In genomic region chr10:61835069-61835908, GRCh38 we compare ENCODE assay signal across 8 cellular contexts.
DNase-seq lines count a peak whose midpoint lies in the region; ATAC-seq, FAIRE-seq and TF ChIP-seq lines count a peak whose summit lies in the region.

No MANE protein-coding gene starts in this region.

- H3K27me3 Mint-ChIP-seq in stimulated activated naive CD8-positive, alpha-beta T cell treated with anti-CD3 and anti-CD28 coated beads, Interleukin-15, Interleukin-2, amounts not matched to agents 100 ng/mL and 50 ng/mL, for 24 hours = no peaks in the 10 kb centered on the region

- FAIRE-seq in kidney (lab: Jason Lieb, UNC) = peak; percentile 60

- intact Hi-C loops in kidney (cut with DNase I) = no loop called here
- intact Hi-C loops in upper lobe of right lung (cut with DNase I) = no loop called here

- peak overlapping the region; percentile 44 to 56 for H3K27ac ChIP-seq in kidney (ENCODE audit: low read depth in 2 of 2, low read length in 2 of 2)
- H3K27ac ChIP-seq in upper lobe of right lung = peak overlapping the region; percentile 63

- peaks cover 5% of the 10 kb centered on the region for H3K9me3 ChIP-seq in adipocyte (ENCODE audit: control insufficient read depth, low read length)
- no peaks in the 10 kb centered on the region for H3K9me3 ChIP-seq in kidney (ENCODE audit: control insufficient read depth in 1 of 2, low read length in 2 of 2)
- no peaks in the 10 kb centered on the region for H3K9me3 ChIP-seq in upper lobe of right lung

- ATAC-seq in stimulated activated naive CD8-positive, alpha-beta T cell treated with anti-CD3 and anti-CD28 coated beads, Interleukin-15, Interleukin-2, amounts not matched to agents 100 U/mL and 50 U/mL, for 24 hours = no peak
- ATAC-seq in upper lobe of right lung = peak; percentile 69
- ATAC-seq in HG03378 (IDR thresholded peaks at IDR 0.05; ENCODE audit: unreplicated experiment) = no peak

- peak overlapping the region; percentile 3 for H3K27ac Mint-ChIP-seq in stimulated activated naive CD8-positive, alpha-beta T cell treated with anti-CD3 and anti-CD28 coated beads, Interleukin-15, Interleukin-2, amounts not matched to agents 100 ng/mL and 50 ng/mL, for 24 hours

- H3K4me3 ChIP-seq in adipocyte (ENCODE audit: low read length) = peak overlapping the region; percentile 59
- no peak overlapping the region for H3K4me3 ChIP-seq in kidney (ENCODE audit: low read length in 2 of 2)
- H3K4me3 ChIP-seq in upper lobe of right lung = no peak overlapping the region

- peaks cover 22% of the 10 kb centered on the region for H3K4me1 Mint-ChIP-seq in stimulated activated naive CD8-positive, alpha-beta T cell treated with anti-CD3 and anti-CD28 coated beads, Interleukin-15, Interleukin-2, amounts not matched to agents 100 ng/mL and 50 ng/mL, for 24 hours (ENCODE audit: low read depth)

- H3K9ac ChIP-seq in adipocyte (ENCODE audit: low read length) (peak overlapping the region; percentile 76), kidney (ENCODE audit: low read length in 2 of 2) (no peak overlapping the region)

- H3K4me3 Mint-ChIP-seq in stimulated activated naive CD8-positive, alpha-beta T cell treated with anti-CD3 and anti-CD28 coated beads, Interleukin-15, Interleukin-2, amounts not matched to agents 100 ng/mL and 50 ng/mL, for 24 hours = no peak overlapping the region

- peaks cover 51% of the 10 kb centered on the region for H3K4me1 ChIP-seq in adipocyte (ENCODE audit: control insufficient read depth, insufficient read depth, low read length)
- peaks cover 9 to 29% of the 10 kb centered on the region in 2 donors for H3K4me1 ChIP-seq in kidney (ENCODE audit: control insufficient read depth in 1 of 2, insufficient read depth in 1 of 2, low read depth in 1 of 2, low read length in 2 of 2)
- peaks cover 30% of the 10 kb centered on the region for H3K4me1 ChIP-seq in upper lobe of right lung

- H3K36me3 Mint-ChIP-seq in stimulated activated naive CD8-positive, alpha-beta T cell treated with anti-CD3 and anti-CD28 coated beads, Interleukin-15, Interleukin-2, amounts not matched to agents 100 ng/mL and 50 ng/mL, for 24 hours (ENCODE audit: low read depth) = no peaks in the 10 kb centered on the region

- H3K9me3 Mint-ChIP-seq in stimulated activated naive CD8-positive, alpha-beta T cell treated with anti-CD3 and anti-CD28 coated beads, Interleukin-15, Interleukin-2, amounts not matched to agents 100 ng/mL and 50 ng/mL, for 24 hours = no peaks in the 10 kb centered on the region

- no peak for DNase-seq in stimulated activated naive CD8-positive, alpha-beta T cell treated with anti-CD3 and anti-CD28 coated beads, Interleukin-15, Interleukin-2, amounts not matched to agents 100 U/mL and 50 U/mL, for 24 hours
- DNase-seq in HT1080 (ENCODE audit: low read depth) (peak; percentile 38), adipocyte (ENCODE audit: low read depth) (peak; percentile 80), kidney (no peak), upper lobe of right lung (no peak), AML-193 (lab: John Stamatoyannopoulos, UW) (no peak)

- TF ChIP-seq CTCF in kidney (IDR thresholded peaks at IDR 0.05; ENCODE audit: borderline replicate concordance, extremely low read depth, insufficient read depth) = peak; percentile 31
- peak; percentile 39 for TF ChIP-seq CTCF in upper lobe of right lung (IDR thresholded peaks at IDR 0.05)

- H3K36me3 ChIP-seq in adipocyte (ENCODE audit: control insufficient read depth, insufficient read depth, low read length, severe bottlenecking) (no peaks in the 10 kb centered on the region), kidney (ENCODE audit: control insufficient read depth in 1 of 2, insufficient read depth in 2 of 2, low read length in 2 of 2) (no peaks in the 10 kb centered on the region), upper lobe of right lung (no peaks in the 10 kb centered on the region)

- H3K27me3 ChIP-seq in adipocyte (replicated peaks; ENCODE audit: control insufficient read depth, insufficient read depth, low read length) (no peaks in the 10 kb centered on the region), upper lobe of right lung (no peaks in the 10 kb centered on the region)

Comparison
In these comparisons a context has a peak if more than half of its experiments do, and no peak if none do; other contexts are left out.
1. DNase-seq: peak in HT1080 (single experiment) and adipocyte (single experiment); none in stimulated activated naive CD8-positive, alpha-beta T cell treated with anti-CD3 and anti-CD28 coated beads, Interleukin-15, Interleukin-2, amounts not matched to agents 100 U/mL and 50 U/mL, for 24 hours (single experiment), kidney (single experiment), upper lobe of right lung (single experiment) and AML-193 (0 of 2).